Comparison of ENCODE assay signal across 1 cellular context in the genomic region with DNA sequence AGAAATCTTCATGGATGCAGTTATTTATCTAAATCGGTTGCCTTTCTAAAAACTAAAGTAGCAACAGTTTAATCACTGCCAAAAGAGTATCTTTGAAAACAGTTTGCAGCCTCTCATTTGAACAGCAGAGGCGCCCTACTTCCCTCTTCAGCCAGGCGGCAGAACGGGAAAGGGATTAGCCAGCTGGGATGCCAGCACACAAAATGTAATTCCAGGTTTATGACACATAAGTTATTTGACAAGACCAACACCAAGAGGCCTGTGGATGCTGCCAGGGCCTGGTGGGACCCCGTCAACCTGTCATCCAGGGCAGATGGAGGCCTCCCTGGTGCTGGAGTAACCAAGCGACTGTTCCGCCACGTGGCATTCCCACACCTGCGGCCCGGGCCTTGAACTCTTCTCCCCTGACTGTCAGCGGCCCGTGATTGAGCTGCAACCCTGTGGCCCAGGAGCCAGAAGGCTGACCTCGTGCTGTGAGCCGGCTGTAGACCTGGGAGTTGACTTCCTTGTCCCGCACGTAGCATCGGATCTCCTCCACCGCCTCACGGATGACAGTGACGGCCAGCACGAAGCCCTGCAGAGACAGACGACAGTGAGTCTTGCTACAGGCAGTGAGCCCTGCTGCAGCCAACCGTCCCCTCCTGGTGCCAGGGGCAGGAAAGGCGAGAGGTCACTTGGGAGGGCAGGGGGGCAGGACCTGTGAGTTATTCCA.
TF ChIP-seq lines count a peak whose summit lies in the region.

No MANE protein-coding gene starts in this region.

TF ChIP-seq in H1, 55 proteins besides CTCF, POLR2A, EP300 and RAD21 (continued from another document):
- TF ChIP-seq KDM4A (IDR thresholded peaks at IDR 0.05; ENCODE audit: low read depth, low read length, severe bottlenecking) (no peak), KDM1A (IDR thresholded peaks at IDR 0.05; ENCODE audit: borderline replicate concordance, low read length) (no peak), EZH2 (IDR thresholded peaks at IDR 0.05; ENCODE audit: low read depth, low read length, severe bottlenecking) (no peak), CHD1 (IDR thresholded peaks at IDR 0.05; ENCODE audit: low read depth, low read length) (no peak)
TF ChIP-seq in H1: peak in this region for 2.
